ENCODE assay signal across 8 cellular contexts in the genomic region with DNA sequence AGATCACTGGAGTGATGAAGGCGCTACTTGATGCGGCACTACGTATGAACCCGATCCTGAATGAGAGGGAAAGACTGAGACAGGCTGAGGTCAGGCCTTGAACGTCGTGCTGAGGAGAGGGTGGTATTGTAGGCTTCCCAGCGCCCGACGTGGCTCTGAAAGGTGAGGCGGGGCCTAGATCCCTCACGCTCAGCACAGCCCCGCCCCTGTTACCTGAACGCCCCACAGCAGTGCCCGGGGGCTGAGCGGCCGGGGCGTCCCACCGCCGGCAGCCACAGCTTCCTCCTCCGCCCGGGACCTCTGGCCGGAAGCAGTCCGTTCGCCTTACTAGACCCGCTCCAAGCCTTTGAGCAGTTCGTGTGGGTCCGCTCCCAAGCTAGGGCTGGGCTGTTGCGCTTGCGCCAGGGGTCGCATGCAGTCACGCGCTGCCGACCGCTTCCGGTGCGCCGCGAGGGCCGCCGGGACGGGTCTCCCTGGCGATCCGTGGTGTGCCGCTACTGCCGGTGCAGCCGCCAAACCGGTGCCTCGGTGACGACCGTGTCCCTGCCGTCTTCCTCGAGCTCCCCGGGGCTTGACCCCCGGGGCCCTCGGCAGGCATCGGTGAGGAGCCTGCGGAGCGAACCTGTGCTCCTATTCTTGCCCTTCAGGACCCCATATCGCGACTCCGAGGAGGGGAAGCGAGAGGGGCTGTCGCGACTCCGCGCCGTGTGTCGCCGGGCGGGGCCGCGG. TPM values are rescaled to one million over a fixed set of nuclear protein-coding genes. Genes with fewer than 3 reads are reported as not detected.
DNase-seq lines count a peak whose midpoint lies in the region; ATAC-seq and TF ChIP-seq lines count a peak whose summit lies in the region.

Gene HMGXB3, plus strand, starts transcription at position 479 of the 729 bp plus-strand sequence. CDS start 4,114 bp downstream, outside the sequence.
Gene TIGD6, minus strand, starts transcription at position 394 of the 729 bp plus-strand sequence. CDS start 4,306 bp downstream, outside the sequence.

- POLR2A ChIA-PET in SK-N-SH (lab: Yijun Ruan, JAX): interaction anchor here (0.7 to 1.1 kb wide), 6 partner anchors 10 to 450 kb away, joined by 3 read pairs; no protein-coding TSS in a partner anchor

- peak within 1 kb of the TSS; percentile 85 to 88 for H3K27ac ChIP-seq in SK-N-SH (ENCODE audit: low read depth in 2 of 2, low read length in 1 of 2)
- peak within 1 kb of the TSS; percentile 92 for H3K27ac ChIP-seq in thymus (ENCODE audit: low read depth)

- H3K9me2 ChIP-seq in SK-N-SH: no peaks in the 10 kb centered on the region

- TF ChIP-seq RAD21 in SK-N-SH (IDR thresholded peaks at IDR 0.05; ENCODE audit: low read length): no peak

- peaks cover 10% of the 10 kb centered on the region for H3F3A ChIP-seq in SK-N-SH (replicated peaks; ENCODE audit: insufficient read depth)

- under 1% methylated on average over 29 of the region's 72 CpGs for WGBS in SK-N-SH (ENCODE audit: low lambda C conversion rate)
- WGBS in thymus: under 1% methylated on average over 72 of the region's 72 CpGs

- peak within 1 kb of the TSS; percentile 95 for H3K9ac ChIP-seq in SK-N-SH

- CTCF ChIA-PET in SK-N-SH (lab: Yijun Ruan, JAX): interaction anchor here (0.8 to 4.5 kb wide), 11 partner anchors 10 to 364 kb away, joined by 3 to 29 read pairs (median 4); partner anchors contain the start of gene CSF1R

- H3K9me3 ChIP-seq in SK-N-SH: no peaks in the 10 kb centered on the region
- H3K9me3 ChIP-seq in thymus (ENCODE audit: control insufficient read depth): no peaks in the 10 kb centered on the region

- peaks cover 13 to 26% of the 10 kb centered on the region in 2 experiments; a peak in 3 of 4 replicates for H3K4me1 ChIP-seq in SK-N-SH (ENCODE audit: control insufficient read depth in 1 of 2, insufficient read depth in 2 of 2, low read depth in 1 of 2, low read length in 1 of 2)
- peaks cover 7% of the 10 kb centered on the region for H3K4me1 ChIP-seq in thymus (ENCODE audit: control insufficient read depth, insufficient read depth, low read length)

- peaks cover 6% of the 10 kb centered on the region for H3K36me3 Mint-ChIP-seq in activated naive CD8-positive, alpha-beta T cell
- H3K36me3 Mint-ChIP-seq in osteocyte (ENCODE audit: unreplicated experiment): peaks cover 19% of the 10 kb centered on the region

- peaks cover 47% of the 10 kb centered on the region for H3K4me1 Mint-ChIP-seq in activated naive CD8-positive, alpha-beta T cell (ENCODE audit: low read depth)
- peaks cover 37% of the 10 kb centered on the region for H3K4me1 Mint-ChIP-seq in osteocyte (ENCODE audit: unreplicated experiment)

- peak within 1 kb of the TSS; percentile 96 for H3K4me2 ChIP-seq in SK-N-SH

- intact Hi-C loops in head of caudate nucleus (cut with DNase I): loop anchor here (5.0 kb wide), 1 partner anchor 352 kb away; no protein-coding TSS in a partner anchor

- H3K4me3 ChIP-seq in SK-N-SH (ENCODE audit: low read depth in 2 of 2, low read length in 1 of 2): peak within 1 kb of the TSS; percentile 83 to 96
- peak within 1 kb of the TSS; percentile 92 for H3K4me3 ChIP-seq in thymus (ENCODE audit: low read length)

- no peaks in the 10 kb centered on the region for H3K27me3 ChIP-seq in SK-N-SH (ENCODE audit: insufficient read depth)
- no peaks in the 10 kb centered on the region for H3K27me3 ChIP-seq in thymus (ENCODE audit: control insufficient read depth, insufficient read depth)

- peak within 1 kb of the TSS; percentile 96 for H3K27ac Mint-ChIP-seq in activated naive CD8-positive, alpha-beta T cell
- peak within 1 kb of the TSS; percentile 87 for H3K27ac Mint-ChIP-seq in osteocyte (ENCODE audit: unreplicated experiment)

- ATAC-seq in HG02610 (IDR thresholded peaks at IDR 0.05; ENCODE audit: unreplicated experiment): peak; percentile 91

- H3K27me3 Mint-ChIP-seq in activated naive CD8-positive, alpha-beta T cell: no peaks in the 10 kb centered on the region
- no peaks in the 10 kb centered on the region for H3K27me3 Mint-ChIP-seq in osteocyte (ENCODE audit: unreplicated experiment)

- H2AFZ ChIP-seq in SK-N-SH (ENCODE audit: low read depth): peak within 1 kb of the TSS; percentile 85

- H4K20me1 ChIP-seq in SK-N-SH (ENCODE audit: insufficient read depth): peaks cover 12% of the 10 kb centered on the region

- peaks cover 60% of the 10 kb centered on the region for H3K79me2 ChIP-seq in SK-N-SH (ENCODE audit: insufficient read depth)

- H3K4me3 Mint-ChIP-seq in activated naive CD8-positive, alpha-beta T cell: peak within 1 kb of the TSS; percentile 96
- H3K4me3 Mint-ChIP-seq in osteocyte (ENCODE audit: unreplicated experiment): peak within 1 kb of the TSS; percentile 89

- peak; percentile 7 for TF ChIP-seq CTCF in GM10266 (IDR thresholded peaks at IDR 0.05; ENCODE audit: control insufficient read depth, insufficient read depth, low read depth, missing control alignments)
- TF ChIP-seq CTCF in SK-N-SH (IDR thresholded peaks at IDR 0.05): no peak
- peak; percentile 21 for TF ChIP-seq CTCF in osteocyte (IDR thresholded peaks at IDR 0.05)

- H3K9me3 Mint-ChIP-seq in activated naive CD8-positive, alpha-beta T cell (ENCODE audit: low read depth): no peaks in the 10 kb centered on the region
- no peaks in the 10 kb centered on the region for H3K9me3 Mint-ChIP-seq in osteocyte (ENCODE audit: unreplicated experiment)

- TF ChIP-seq EP300 in SK-N-SH (IDR thresholded peaks at IDR 0.05; ENCODE audit: borderline replicate concordance in 1 of 2, low read depth in 1 of 2, low read length in 1 of 2): no peak

- DNase-seq in GM10266 (ENCODE audit: extremely low spot score): peak; percentile 93
- peak; percentile 79 for DNase-seq in NCI-H1092 (lab: John Stamatoyannopoulos, UW)
- DNase-seq in SK-N-SH: peak; percentile 97
- peak; percentile 80 to 96 (median 92) for DNase-seq in head of caudate nucleus
- DNase-seq in osteocyte (ENCODE audit: extremely low spot score, unreplicated experiment): peak; percentile 97

- peaks cover 17 to 22% of the 10 kb centered on the region in 2 experiments for H3K36me3 ChIP-seq in SK-N-SH (replicated peaks in 1 of 2; ENCODE audit: control insufficient read depth in 1 of 2, insufficient read depth in 2 of 2, low read length in 1 of 2)
- H3K36me3 ChIP-seq in thymus (ENCODE audit: control insufficient read depth, insufficient read depth): no peaks in the 10 kb centered on the region

TF ChIP-seq in SK-N-SH, 30 proteins besides CTCF, POLR2A, EP300 and RAD21 (continues in another document):
- TF ChIP-seq SMC3 (IDR thresholded peaks at IDR 0.05; ENCODE audit: low read depth, low read length) (no peak), FOXJ3 (CRISPR knock-in tag; IDR thresholded peaks at IDR 0.05) (no peak), YY1 (IDR thresholded peaks at IDR 0.05; ENCODE audit: low read depth) (peak; percentile 59; the same call in 1 of the 2 replicates), FOSL2 (IDR thresholded peaks at IDR 0.05; ENCODE audit: borderline replicate concordance, low read depth) (no peak), RFX5 (IDR thresholded peaks at IDR 0.05; ENCODE audit: low read length) (no peak), TCF12 (IDR thresholded peaks at IDR 0.05) (no peak), JUND (IDR thresholded peaks at IDR 0.05) (no peak), CHD2 (IDR thresholded peaks at IDR 0.05; ENCODE audit: low read length, partially characterized antibody) (peak; percentile 20), EZH2phosphoT487 (IDR thresholded peaks at IDR 0.05; ENCODE audit: borderline replicate concordance, low read depth) (no peak), TAF1 (IDR thresholded peaks at IDR 0.05; ENCODE audit: borderline replicate concordance, low read depth, low read length) (peak; percentile 93; the same call in 1 of the 2 replicates), POLR2AphosphoS5 (IDR thresholded peaks at IDR 0.05; ENCODE audit: low read depth, low read length) (peak; percentile 83), GABPA (IDR thresholded peaks at IDR 0.05; ENCODE audit: low read depth) (peak; percentile 95), MXI1 (IDR thresholded peaks at IDR 0.05; ENCODE audit: low read depth, low read length) (peak; percentile 86), FOXM1 (IDR thresholded peaks at IDR 0.05; ENCODE audit: low read depth) (no peak), TEAD4 (IDR thresholded peaks at IDR 0.05; ENCODE audit: borderline replicate concordance, insufficient read depth) (no peak), RCOR1 (IDR thresholded peaks at IDR 0.05; ENCODE audit: low read length) (0 out of 2 replicates have a peak, but pooled peaks have one; percentile 7), NFIC (IDR thresholded peaks at IDR 0.05; ENCODE audit: borderline replicate concordance) (no peak), USF2 (IDR thresholded peaks at IDR 0.05; ENCODE audit: borderline replicate concordance, low read depth, low read length) (peak; percentile 87)
- TF ChIP-seq, protein P1, sequence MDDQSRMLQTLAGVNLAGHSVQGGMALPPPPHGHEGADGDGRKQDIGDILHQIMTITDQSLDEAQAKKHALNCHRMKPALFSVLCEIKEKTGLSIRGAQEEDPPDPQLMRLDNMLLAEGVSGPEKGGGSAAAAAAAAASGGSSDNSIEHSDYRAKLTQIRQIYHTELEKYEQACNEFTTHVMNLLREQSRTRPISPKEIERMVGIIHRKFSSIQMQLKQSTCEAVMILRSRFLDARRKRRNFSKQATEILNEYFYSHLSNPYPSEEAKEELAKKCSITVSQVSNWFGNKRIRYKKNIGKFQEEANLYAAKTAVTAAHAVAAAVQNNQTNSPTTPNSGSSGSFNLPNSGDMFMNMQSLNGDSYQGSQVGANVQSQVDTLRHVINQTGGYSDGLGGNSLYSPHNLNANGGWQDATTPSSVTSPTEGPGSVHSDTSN (IDR thresholded peaks at IDR 0.05): no peak

RNA-seq across cellular contexts. Expression of gene HMGXB3, which starts in this region (rescaled TPM):
- polyA plus RNA-seq in SK-N-SH (2012; rRNA removed) (28.8 and 39.9 TPM in 2 replicates), thymus (27.0 TPM)
- 21.3 and 23.0 TPM in 2 replicates for polyA plus RNA-seq in SK-N-SH (2012; cell fraction: cytosol; rRNA removed)
- polyA plus RNA-seq in SK-N-SH (2012; cell fraction: nucleus; rRNA removed): 80.4 and 109 TPM in 2 replicates
- total RNA-seq in osteocyte: 54.6 and 58.6 TPM in 2 replicates

RNA-seq across cellular contexts. Expression of gene TIGD6, which starts in this region (rescaled TPM):
- polyA plus RNA-seq in SK-N-SH (2012; rRNA removed) (4.7 and 4.8 TPM in 2 replicates), thymus (4.1 TPM)
- polyA plus RNA-seq in SK-N-SH (2012; cell fraction: cytosol; rRNA removed): 4.2 and 4.7 TPM in 2 replicates
- 4.2 and 6.3 TPM in 2 replicates for polyA plus RNA-seq in SK-N-SH (2012; cell fraction: nucleus; rRNA removed)
- total RNA-seq in osteocyte: 5.6 and 5.9 TPM in 2 replicates

Comparison
In these comparisons a context has a peak if more than half of its experiments do, and no peak if none do; other contexts are left out.
1. Peak in every context shown above with its lines: DNase-seq, ATAC-seq, H3K4me3 ChIP-seq and H3K27ac ChIP-seq.